Comparison of ENCODE assay signal across 11 cellular contexts in genomic region chr5:158511454-158511853, GRCh38.
DNase-seq lines count a peak whose midpoint lies in the region; ATAC-seq and TF ChIP-seq lines count a peak whose summit lies in the region.
"Had no signal": no experiment of that assay in that cellular context is flagged by ENCODE, and none has a peak within 500 bp of the region (broad histone marks: within the 10 kb centered on the region; RNA-seq: fewer than 3 reads in every experiment).

No MANE protein-coding gene starts in this region.

- H3K9me3 Mint-ChIP-seq in activated CD8-positive, alpha-beta T cell treated with anti-CD3 and anti-CD28 coated beads for 36 hours = peaks cover 7% of the 10 kb centered on the region
- H3K9me3 Mint-ChIP-seq in activated CD8-positive, alpha-beta T cell treated with anti-CD3 and anti-CD28 coated beads, Interleukin-2, amount 10 ng/mL, durations not matched to agents 7 days and 5 days (ENCODE audit: insufficient read depth) = peaks cover 11% of the 10 kb centered on the region
- H3K9me3 Mint-ChIP-seq in stimulated activated memory B cell treated with anti-CD40 and anti-IgM and Interleukin-4, amounts not matched to agents 10 μg/mL and 1 μg/mL and 100 μg/mL, for 72 hours = peaks cover 12% of the 10 kb centered on the region

- no peaks in the 10 kb centered on the region for H3K36me3 ChIP-seq in PC-3 (ENCODE audit: low read depth, low read length)
- H3K36me3 ChIP-seq: sigmoid colon had no signal

- no TSS peak for BruUV-seq in PC-3 (replicated peaks; lab: Mats Ljungman, UMichigan)

- no peak for TF ChIP-seq CTCF in activated CD8-positive, alpha-beta T cell treated with anti-CD3 and anti-CD28 coated beads for 36 hours (IDR thresholded peaks at IDR 0.05)
- no peak for TF ChIP-seq CTCF in PC-3 (conservative IDR thresholded peaks at IDR 0.05; ENCODE audit: low read depth, low read length)

- H3K4me1 Mint-ChIP-seq in activated CD8-positive, alpha-beta T cell treated with anti-CD3 and anti-CD28 coated beads for 36 hours (ENCODE audit: low read depth) = peaks cover 35% of the 10 kb centered on the region
- H3K4me1 Mint-ChIP-seq in activated CD8-positive, alpha-beta T cell treated with anti-CD3 and anti-CD28 coated beads, Interleukin-2, amount 10 ng/mL, durations not matched to agents 7 days and 5 days (ENCODE audit: low read depth) = peaks cover 27% of the 10 kb centered on the region
- H3K4me1 Mint-ChIP-seq in stimulated activated memory B cell treated with anti-CD40 and anti-IgM and Interleukin-4, amounts not matched to agents 10 μg/mL and 1 μg/mL and 100 μg/mL, for 72 hours = peaks cover 46% of the 10 kb centered on the region

- no peaks in the 10 kb centered on the region for H3K27me3 ChIP-seq in PC-3 (ENCODE audit: low read length)
- H3K27me3 ChIP-seq: sigmoid colon had no signal

- no peak overlapping the region for H3K4me3 Mint-ChIP-seq in activated CD8-positive, alpha-beta T cell treated with anti-CD3 and anti-CD28 coated beads for 36 hours
- no peak overlapping the region for H3K4me3 Mint-ChIP-seq in activated CD8-positive, alpha-beta T cell treated with anti-CD3 and anti-CD28 coated beads, Interleukin-2, amount 10 ng/mL, durations not matched to agents 7 days and 5 days
- no peak overlapping the region for H3K4me3 Mint-ChIP-seq in stimulated activated memory B cell treated with anti-CD40 and anti-IgM and Interleukin-4, amounts not matched to agents 10 μg/mL and 1 μg/mL and 100 μg/mL, for 72 hours

- H3K4me2 ChIP-seq in PC-3 (ENCODE audit: low read length) = no peak overlapping the region

- POLR2A ChIA-PET in activated CD8-positive, alpha-beta T cell treated with anti-CD3 and anti-CD28 coated beads for 36 hours (lab: Charles Lee) = no interaction called here
- POLR2A ChIA-PET in activated CD8-positive, alpha-beta T cell treated with anti-CD3 and anti-CD28 coated beads, Interleukin-2, amount 10 ng/mL, durations not matched to agents 7 days and 5 days (lab: Charles Lee) = interaction anchor here (0.7 kb wide), 1 partner anchor 44 kb away, joined by 4 read pairs; no protein-coding TSS in a partner anchor
- POLR2A ChIA-PET in PC-3 (lab: Charles Lee; ENCODE audit: unreplicated experiment) = no interaction called here

- H3K79me2 ChIP-seq in PC-3 (ENCODE audit: low read length) = no peaks in the 10 kb centered on the region

- no peaks in the 10 kb centered on the region for H3F3A ChIP-seq in PC-3 (ENCODE audit: low read length, unreplicated experiment)

- peak; percentile 4 for DNase-seq in activated CD8-positive, alpha-beta T cell treated with anti-CD3 and anti-CD28 coated beads for 36 hours
- DNase-seq in activated CD8-positive, alpha-beta T cell treated with anti-CD3 and anti-CD28 coated beads, Interleukin-2, amount 10 ng/mL, durations not matched to agents 7 days and 5 days = no peak
- DNase-seq in NOMO-1 (lab: John Stamatoyannopoulos, UW; ENCODE audit: unreplicated experiment in 2 of 2) (no peak), PC-3 (no peak), DMS153 treated with DMSO at 0.1 percent for 48 hours (lab: John Stamatoyannopoulos, UW; ENCODE audit: unreplicated experiment) (no peak)
- DNase-seq: 8988T, NCI-H1105, sigmoid colon had no signal

- no peaks in the 10 kb centered on the region for H4K20me1 ChIP-seq in PC-3 (ENCODE audit: low read length)

- no peaks in the 10 kb centered on the region for H3K9me3 ChIP-seq in PC-3 (ENCODE audit: low read length)

- H3K27me3 Mint-ChIP-seq in activated CD8-positive, alpha-beta T cell treated with anti-CD3 and anti-CD28 coated beads for 36 hours = no peaks in the 10 kb centered on the region
- no peaks in the 10 kb centered on the region for H3K27me3 Mint-ChIP-seq in activated CD8-positive, alpha-beta T cell treated with anti-CD3 and anti-CD28 coated beads, Interleukin-2, amount 10 ng/mL, durations not matched to agents 7 days and 5 days (ENCODE audit: low read depth)
- no peaks in the 10 kb centered on the region for H3K27me3 Mint-ChIP-seq in stimulated activated memory B cell treated with anti-CD40 and anti-IgM and Interleukin-4, amounts not matched to agents 10 μg/mL and 1 μg/mL and 100 μg/mL, for 72 hours

- no peak overlapping the region for H3K4me3 ChIP-seq in PC-3 (ENCODE audit: low read length)
- H3K4me3 ChIP-seq: sigmoid colon had no signal

- CTCF ChIA-PET in activated CD8-positive, alpha-beta T cell treated with anti-CD3 and anti-CD28 coated beads for 36 hours (lab: Charles Lee) = no interaction called here
- CTCF ChIA-PET in activated CD8-positive, alpha-beta T cell treated with anti-CD3 and anti-CD28 coated beads, Interleukin-2, amount 10 ng/mL, durations not matched to agents 7 days and 5 days (lab: Charles Lee) = interaction anchor here (1.3 kb wide), 1 partner anchor 76 kb away, joined by 3 read pairs; no protein-coding TSS in a partner anchor
- CTCF ChIA-PET in PC-3 (lab: Charles Lee) = no interaction called here

- 0 out of 2 replicates have a peak, but pooled peaks cover 3% of the 10 kb centered on the region for H3K4me1 ChIP-seq in PC-3 (ENCODE audit: insufficient read depth, low read length)

- intact Hi-C loops in activated CD8-positive, alpha-beta T cell treated with anti-CD3 and anti-CD28 coated beads for 36 hours (cut with micrococcal nuclease) = no loop called here
- intact Hi-C loops in PC-3 (cut with micrococcal nuclease) = no loop called here

- H3K36me3 Mint-ChIP-seq in activated CD8-positive, alpha-beta T cell treated with anti-CD3 and anti-CD28 coated beads for 36 hours (ENCODE audit: low read depth) = no peaks in the 10 kb centered on the region
- peaks cover 2% of the 10 kb centered on the region for H3K36me3 Mint-ChIP-seq in activated CD8-positive, alpha-beta T cell treated with anti-CD3 and anti-CD28 coated beads, Interleukin-2, amount 10 ng/mL, durations not matched to agents 7 days and 5 days (ENCODE audit: low read depth)
- peaks cover 2% of the 10 kb centered on the region for H3K36me3 Mint-ChIP-seq in stimulated activated memory B cell treated with anti-CD40 and anti-IgM and Interleukin-4, amounts not matched to agents 10 μg/mL and 1 μg/mL and 100 μg/mL, for 72 hours

- no peaks in the 10 kb centered on the region for H3K9me2 ChIP-seq in PC-3 (replicated peaks; ENCODE audit: low read length)

- ATAC-seq in activated CD8-positive, alpha-beta T cell treated with anti-CD3 and anti-CD28 coated beads for 36 hours = no peak
- ATAC-seq in activated CD8-positive, alpha-beta T cell treated with anti-CD3 and anti-CD28 coated beads, Interleukin-2, amount 10 ng/mL, durations not matched to agents 7 days and 5 days = no peak
- ATAC-seq in GM21576 (IDR thresholded peaks at IDR 0.05; ENCODE audit: unreplicated experiment) (peak; percentile 87), HG03196 (IDR thresholded peaks at IDR 0.05; ENCODE audit: unreplicated experiment) (peak; percentile 85), PC-3 (no peak)
- peak; percentile 99 for ATAC-seq in stimulated activated memory B cell treated with anti-CD40 and anti-IgM and Interleukin-4, amounts not matched to agents 10 μg/mL and 1 μg/mL and 100 μg/mL, for 72 hours

- no peak overlapping the region for H3K9ac ChIP-seq in PC-3 (ENCODE audit: low read length)

- H3K27ac Mint-ChIP-seq in activated CD8-positive, alpha-beta T cell treated with anti-CD3 and anti-CD28 coated beads for 36 hours = no peak overlapping the region
- H3K27ac Mint-ChIP-seq in activated CD8-positive, alpha-beta T cell treated with anti-CD3 and anti-CD28 coated beads, Interleukin-2, amount 10 ng/mL, durations not matched to agents 7 days and 5 days = no peak overlapping the region
- H3K27ac Mint-ChIP-seq in stimulated activated memory B cell treated with anti-CD40 and anti-IgM and Interleukin-4, amounts not matched to agents 10 μg/mL and 1 μg/mL and 100 μg/mL, for 72 hours = peak overlapping the region; percentile 2

- H3K27ac ChIP-seq in PC-3 (ENCODE audit: low read length) = no peak overlapping the region
- H3K27ac ChIP-seq: sigmoid colon had no signal

- no peak overlapping the region for H2AFZ ChIP-seq in PC-3 (ENCODE audit: low read length)

Comparison
In these comparisons a context has a peak if more than half of its experiments do, and no peak if none do; other contexts are left out.
1. ATAC-seq: peak in GM21576 (single experiment), HG03196 (single experiment) and stimulated activated memory B cell treated with anti-CD40 and anti-IgM and Interleukin-4, amounts not matched to agents 10 μg/mL and 1 μg/mL and 100 μg/mL, for 72 hours (single experiment); none in activated CD8-positive, alpha-beta T cell treated with anti-CD3 and anti-CD28 coated beads for 36 hours (single experiment), activated CD8-positive, alpha-beta T cell treated with anti-CD3 and anti-CD28 coated beads, Interleukin-2, amount 10 ng/mL, durations not matched to agents 7 days and 5 days (single experiment) and PC-3 (single experiment).